ENCODE assay signal across 2 cellular contexts in genomic region chr4:121786221-121786620, GRCh38.
TF ChIP-seq lines count a peak whose summit lies in the region.

No MANE protein-coding gene starts in this region.

TF ChIP-seq in A549, 52 proteins besides CTCF, POLR2A, EP300 and RAD21:
- TF ChIP-seq FOSB (CRISPR knock-in tag; IDR thresholded peaks at IDR 0.05) (no peak), NR3C1 (IDR thresholded peaks at IDR 0.05) (no peak), ZNF302 (CRISPR knock-in tag; IDR thresholded peaks at IDR 0.05) (no peak), BHLHE40 (IDR thresholded peaks at IDR 0.05; ENCODE audit: low read depth, low read length) (no peak), FOXS1 (CRISPR knock-in tag; IDR thresholded peaks at IDR 0.05) (no peak), EHF (CRISPR knock-in tag; IDR thresholded peaks at IDR 0.05) (no peak), RNF2 (IDR thresholded peaks at IDR 0.05; ENCODE audit: borderline replicate concordance, low read depth) (no peak), MAFK (IDR thresholded peaks at IDR 0.05; ENCODE audit: partially characterized antibody) (no peak)
- TF ChIP-seq, protein P1, sequence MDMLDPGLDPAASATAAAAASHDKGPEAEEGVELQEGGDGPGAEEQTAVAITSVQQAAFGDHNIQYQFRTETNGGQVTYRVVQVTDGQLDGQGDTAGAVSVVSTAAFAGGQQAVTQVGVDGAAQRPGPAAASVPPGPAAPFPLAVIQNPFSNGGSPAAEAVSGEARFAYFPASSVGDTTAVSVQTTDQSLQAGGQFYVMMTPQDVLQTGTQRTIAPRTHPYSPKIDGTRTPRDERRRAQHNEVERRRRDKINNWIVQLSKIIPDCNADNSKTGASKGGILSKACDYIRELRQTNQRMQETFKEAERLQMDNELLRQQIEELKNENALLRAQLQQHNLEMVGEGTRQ (IDR thresholded peaks at IDR 0.05), result no peak

TF ChIP-seq in IMR-90, 13 proteins besides CTCF, POLR2A, EP300 and RAD21:
- no peak for TF ChIP-seq FOS (IDR thresholded peaks at IDR 0.05; ENCODE audit: low read depth, low read length)
- TF ChIP-seq BHLHE40 (IDR thresholded peaks at IDR 0.05; ENCODE audit: low read depth, low read length), result no peak
- TF ChIP-seq CEBPB (IDR thresholded peaks at IDR 0.05; ENCODE audit: low read depth, low read length), result no peak
- no peak for TF ChIP-seq NFE2L2 (IDR thresholded peaks at IDR 0.05; ENCODE audit: low read depth, low read length)
- TF ChIP-seq, protein P1 (IDR thresholded peaks at IDR 0.05; ENCODE audit: low read depth, low read length), result no peak
- no peak for TF ChIP-seq RFX5 (IDR thresholded peaks at IDR 0.05; ENCODE audit: low read depth, low read length)
- no peak for TF ChIP-seq SMC3 (IDR thresholded peaks at IDR 0.05; ENCODE audit: low read depth, low read length)
- TF ChIP-seq MXI1 (IDR thresholded peaks at IDR 0.05; ENCODE audit: borderline replicate concordance, low read depth, low read length), result no peak
- no peak for TF ChIP-seq ELK1 (IDR thresholded peaks at IDR 0.05; ENCODE audit: borderline replicate concordance, low read depth, low read length)
- no peak for TF ChIP-seq CHD1 (IDR thresholded peaks at IDR 0.05; ENCODE audit: low read depth, low read length)
- TF ChIP-seq MAZ (IDR thresholded peaks at IDR 0.05; ENCODE audit: borderline replicate concordance, low read depth, low read length), result no peak
- no peak for TF ChIP-seq RCOR1 (IDR thresholded peaks at IDR 0.05; ENCODE audit: insufficient replicate concordance, low read length)
- no peak for TF ChIP-seq MAFK (IDR thresholded peaks at IDR 0.05; ENCODE audit: low read depth, low read length)
